Comparison of ENCODE assay signal across 1 cellular context in the genomic region with DNA sequence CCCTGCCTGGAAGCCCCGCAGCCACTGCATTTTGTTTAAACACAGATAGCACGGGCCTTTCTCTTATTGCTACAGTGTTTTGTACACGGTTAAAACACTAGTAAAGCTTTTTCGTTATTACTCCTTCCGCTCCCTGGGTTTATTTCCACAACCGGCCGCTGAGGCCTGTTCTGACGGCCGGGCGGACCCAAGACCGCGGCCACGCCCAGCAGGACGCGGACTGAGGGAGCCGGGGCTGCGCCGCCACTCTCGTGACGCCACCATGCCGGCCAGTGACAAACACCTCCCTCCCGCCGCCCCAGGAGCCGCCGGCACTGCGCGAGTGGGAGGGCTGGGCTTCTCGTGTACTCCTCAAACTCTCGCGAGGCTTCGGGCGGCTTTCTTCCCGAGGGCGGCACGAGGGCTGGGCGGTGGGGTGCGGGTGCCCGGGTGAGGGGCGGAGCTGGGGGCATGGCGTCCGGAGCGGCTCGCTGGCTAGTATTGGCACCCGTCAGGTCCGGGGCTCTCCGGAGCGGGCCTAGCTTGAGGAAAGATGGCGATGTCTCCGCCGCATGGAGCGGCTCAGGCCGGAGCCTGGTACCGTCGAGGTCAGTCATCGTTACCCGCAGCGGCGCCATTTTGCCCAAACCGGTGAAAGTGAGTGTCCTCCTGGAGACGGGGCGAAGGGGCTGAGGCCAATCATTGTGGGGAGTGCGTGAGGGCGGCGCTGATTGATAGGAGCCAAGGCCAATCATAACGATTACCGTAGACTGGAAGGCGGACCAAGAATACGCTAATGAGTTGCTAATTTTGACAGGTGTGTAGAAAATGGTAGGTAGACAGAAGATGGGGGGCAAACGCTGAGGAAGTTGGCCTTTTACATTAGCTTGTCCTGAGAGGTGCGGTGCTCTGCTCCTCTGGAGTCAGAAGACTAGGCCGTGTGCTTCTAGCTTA.
TF ChIP-seq lines count a peak whose summit lies in the region.

Gene SMDT1, plus strand, starts transcription at position 382 of the 933 bp plus-strand sequence. Its CDS starts 69 bp downstream, at position 451.

TF ChIP-seq in HEK293, 187 proteins besides CTCF, POLR2A, EP300 and RAD21 (continued from another document and continues in another):
- TF ChIP-seq, protein P1, sequence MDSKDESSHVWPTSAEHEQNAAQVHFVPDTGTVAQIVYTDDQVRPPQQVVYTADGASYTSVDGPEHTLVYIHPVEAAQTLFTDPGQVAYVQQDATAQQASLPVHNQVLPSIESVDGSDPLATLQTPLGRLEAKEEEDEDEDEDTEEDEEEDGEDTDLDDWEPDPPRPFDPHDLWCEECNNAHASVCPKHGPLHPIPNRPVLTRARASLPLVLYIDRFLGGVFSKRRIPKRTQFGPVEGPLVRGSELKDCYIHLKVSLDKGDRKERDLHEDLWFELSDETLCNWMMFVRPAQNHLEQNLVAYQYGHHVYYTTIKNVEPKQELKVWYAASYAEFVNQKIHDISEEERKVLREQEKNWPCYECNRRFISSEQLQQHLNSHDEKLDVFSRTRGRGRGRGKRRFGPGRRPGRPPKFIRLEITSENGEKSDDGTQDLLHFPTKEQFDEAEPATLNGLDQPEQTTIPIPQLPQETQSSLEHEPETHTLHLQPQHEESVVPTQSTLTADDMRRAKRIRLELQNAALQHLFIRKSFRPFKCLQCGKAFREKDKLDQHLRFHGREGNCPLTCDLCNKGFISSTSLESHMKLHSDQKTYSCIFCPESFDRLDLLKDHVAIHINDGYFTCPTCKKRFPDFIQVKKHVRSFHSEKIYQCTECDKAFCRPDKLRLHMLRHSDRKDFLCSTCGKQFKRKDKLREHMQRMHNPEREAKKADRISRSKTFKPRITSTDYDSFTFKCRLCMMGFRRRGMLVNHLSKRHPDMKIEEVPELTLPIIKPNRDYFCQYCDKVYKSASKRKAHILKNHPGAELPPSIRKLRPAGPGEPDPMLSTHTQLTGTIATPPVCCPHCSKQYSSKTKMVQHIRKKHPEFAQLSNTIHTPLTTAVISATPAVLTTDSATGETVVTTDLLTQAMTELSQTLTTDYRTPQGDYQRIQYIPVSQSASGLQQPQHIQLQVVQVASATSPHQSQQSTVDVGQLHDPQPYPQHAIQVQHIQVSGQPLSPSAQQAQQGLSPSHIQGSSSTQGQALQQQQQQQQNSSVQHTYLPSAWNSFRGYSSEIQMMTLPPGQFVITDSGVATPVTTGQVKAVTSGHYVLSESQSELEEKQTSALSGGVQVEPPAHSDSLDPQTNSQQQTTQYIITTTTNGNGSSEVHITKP (tag by site-specific recombination; IDR thresholded peaks at IDR 0.05) = peak; percentile 49; the same call in 1 of the 2 replicates
- TF ChIP-seq ZNF677 (tag by site-specific recombination; IDR thresholded peaks at IDR 0.05) = no peak
- TF ChIP-seq ZNF658 (tag by site-specific recombination; IDR thresholded peaks at IDR 0.05) = no peak
- TF ChIP-seq, protein P2, sequence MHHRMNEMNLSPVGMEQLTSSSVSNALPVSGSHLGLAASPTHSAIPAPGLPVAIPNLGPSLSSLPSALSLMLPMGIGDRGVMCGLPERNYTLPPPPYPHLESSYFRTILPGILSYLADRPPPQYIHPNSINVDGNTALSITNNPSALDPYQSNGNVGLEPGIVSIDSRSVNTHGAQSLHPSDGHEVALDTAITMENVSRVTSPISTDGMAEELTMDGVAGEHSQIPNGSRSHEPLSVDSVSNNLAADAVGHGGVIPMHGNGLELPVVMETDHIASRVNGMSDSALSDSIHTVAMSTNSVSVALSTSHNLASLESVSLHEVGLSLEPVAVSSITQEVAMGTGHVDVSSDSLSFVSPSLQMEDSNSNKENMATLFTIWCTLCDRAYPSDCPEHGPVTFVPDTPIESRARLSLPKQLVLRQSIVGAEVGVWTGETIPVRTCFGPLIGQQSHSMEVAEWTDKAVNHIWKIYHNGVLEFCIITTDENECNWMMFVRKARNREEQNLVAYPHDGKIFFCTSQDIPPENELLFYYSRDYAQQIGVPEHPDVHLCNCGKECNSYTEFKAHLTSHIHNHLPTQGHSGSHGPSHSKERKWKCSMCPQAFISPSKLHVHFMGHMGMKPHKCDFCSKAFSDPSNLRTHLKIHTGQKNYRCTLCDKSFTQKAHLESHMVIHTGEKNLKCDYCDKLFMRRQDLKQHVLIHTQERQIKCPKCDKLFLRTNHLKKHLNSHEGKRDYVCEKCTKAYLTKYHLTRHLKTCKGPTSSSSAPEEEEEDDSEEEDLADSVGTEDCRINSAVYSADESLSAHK (tag by site-specific recombination; IDR thresholded peaks at IDR 0.05) = no peak; the same call in 1 of the 2 replicates
- TF ChIP-seq IKZF3 (tag by site-specific recombination; IDR thresholded peaks at IDR 0.05) = no peak
- peak; percentile 79 for TF ChIP-seq GLIS1 (tag by site-specific recombination; IDR thresholded peaks at IDR 0.05)
- TF ChIP-seq KLF9 (tag by site-specific recombination; IDR thresholded peaks at IDR 0.05; ENCODE audit: low read depth) = peak; percentile 87
- TF ChIP-seq ZFP41 (tag by site-specific recombination; IDR thresholded peaks at IDR 0.05; ENCODE audit: borderline replicate concordance) = no peak
- peak; percentile 86 for TF ChIP-seq KLF7 (tag by site-specific recombination; IDR thresholded peaks at IDR 0.05; ENCODE audit: borderline replicate concordance)
- no peak for TF ChIP-seq RBAK (tag by site-specific recombination; IDR thresholded peaks at IDR 0.05)
- TF ChIP-seq ZNF530 (tag by site-specific recombination; IDR thresholded peaks at IDR 0.05; ENCODE audit: low read depth) = no peak
- no peak for TF ChIP-seq ZNF280D (tag by site-specific recombination; IDR thresholded peaks at IDR 0.05)
- TF ChIP-seq, protein P3, sequence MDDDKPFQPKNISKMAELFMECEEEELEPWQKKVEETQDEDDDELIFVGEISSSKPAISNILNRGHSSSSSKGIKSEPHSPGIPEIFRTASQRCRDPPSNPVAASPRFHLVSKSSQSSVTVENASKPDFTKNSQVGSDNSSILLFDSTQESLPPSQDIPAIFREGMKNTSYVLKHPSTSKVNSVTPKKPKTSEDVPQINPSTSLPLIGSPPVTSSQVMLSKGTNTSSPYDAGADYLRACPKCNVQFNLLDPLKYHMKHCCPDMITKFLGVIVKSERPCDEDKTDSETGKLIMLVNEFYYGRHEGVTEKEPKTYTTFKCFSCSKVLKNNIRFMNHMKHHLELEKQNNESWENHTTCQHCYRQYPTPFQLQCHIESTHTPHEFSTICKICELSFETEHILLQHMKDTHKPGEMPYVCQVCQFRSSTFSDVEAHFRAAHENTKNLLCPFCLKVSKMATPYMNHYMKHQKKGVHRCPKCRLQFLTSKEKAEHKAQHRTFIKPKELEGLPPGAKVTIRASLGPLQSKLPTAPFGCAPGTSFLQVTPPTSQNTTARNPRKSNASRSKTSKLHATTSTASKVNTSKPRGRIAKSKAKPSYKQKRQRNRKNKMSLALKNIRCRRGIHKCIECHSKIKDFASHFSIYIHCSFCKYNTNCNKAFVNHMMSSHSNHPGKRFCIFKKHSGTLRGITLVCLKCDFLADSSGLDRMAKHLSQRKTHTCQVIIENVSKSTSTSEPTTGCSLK (tag by site-specific recombination; IDR thresholded peaks at IDR 0.05) = no peak
- no peak for TF ChIP-seq ZNF623 (tag by site-specific recombination; IDR thresholded peaks at IDR 0.05)
- peak; percentile 98 for TF ChIP-seq YY1 (tag by site-specific recombination; IDR thresholded peaks at IDR 0.05)
- TF ChIP-seq SP7 (tag by site-specific recombination; IDR thresholded peaks at IDR 0.05) = peak; percentile 85; the same call in 1 of the 2 replicates
- TF ChIP-seq ZNF133 (tag by site-specific recombination; IDR thresholded peaks at IDR 0.05) = no peak
- TF ChIP-seq ZNF561 (tag by site-specific recombination; IDR thresholded peaks at IDR 0.05; ENCODE audit: borderline replicate concordance) = no peak
- TF ChIP-seq GLI4 (tag by site-specific recombination; IDR thresholded peaks at IDR 0.05) = no peak
- TF ChIP-seq, protein P4, sequence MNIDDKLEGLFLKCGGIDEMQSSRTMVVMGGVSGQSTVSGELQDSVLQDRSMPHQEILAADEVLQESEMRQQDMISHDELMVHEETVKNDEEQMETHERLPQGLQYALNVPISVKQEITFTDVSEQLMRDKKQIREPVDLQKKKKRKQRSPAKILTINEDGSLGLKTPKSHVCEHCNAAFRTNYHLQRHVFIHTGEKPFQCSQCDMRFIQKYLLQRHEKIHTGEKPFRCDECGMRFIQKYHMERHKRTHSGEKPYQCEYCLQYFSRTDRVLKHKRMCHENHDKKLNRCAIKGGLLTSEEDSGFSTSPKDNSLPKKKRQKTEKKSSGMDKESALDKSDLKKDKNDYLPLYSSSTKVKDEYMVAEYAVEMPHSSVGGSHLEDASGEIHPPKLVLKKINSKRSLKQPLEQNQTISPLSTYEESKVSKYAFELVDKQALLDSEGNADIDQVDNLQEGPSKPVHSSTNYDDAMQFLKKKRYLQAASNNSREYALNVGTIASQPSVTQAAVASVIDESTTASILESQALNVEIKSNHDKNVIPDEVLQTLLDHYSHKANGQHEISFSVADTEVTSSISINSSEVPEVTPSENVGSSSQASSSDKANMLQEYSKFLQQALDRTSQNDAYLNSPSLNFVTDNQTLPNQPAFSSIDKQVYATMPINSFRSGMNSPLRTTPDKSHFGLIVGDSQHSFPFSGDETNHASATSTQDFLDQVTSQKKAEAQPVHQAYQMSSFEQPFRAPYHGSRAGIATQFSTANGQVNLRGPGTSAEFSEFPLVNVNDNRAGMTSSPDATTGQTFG (tag by site-specific recombination; IDR thresholded peaks at IDR 0.05; ENCODE audit: borderline replicate concordance) = no peak
- no peak for TF ChIP-seq ZNF510 (tag by site-specific recombination; IDR thresholded peaks at IDR 0.05; ENCODE audit: insufficient replicate concordance)
- TF ChIP-seq ZFP37 (tag by site-specific recombination; IDR thresholded peaks at IDR 0.05) = no peak
- TF ChIP-seq, protein P5, sequence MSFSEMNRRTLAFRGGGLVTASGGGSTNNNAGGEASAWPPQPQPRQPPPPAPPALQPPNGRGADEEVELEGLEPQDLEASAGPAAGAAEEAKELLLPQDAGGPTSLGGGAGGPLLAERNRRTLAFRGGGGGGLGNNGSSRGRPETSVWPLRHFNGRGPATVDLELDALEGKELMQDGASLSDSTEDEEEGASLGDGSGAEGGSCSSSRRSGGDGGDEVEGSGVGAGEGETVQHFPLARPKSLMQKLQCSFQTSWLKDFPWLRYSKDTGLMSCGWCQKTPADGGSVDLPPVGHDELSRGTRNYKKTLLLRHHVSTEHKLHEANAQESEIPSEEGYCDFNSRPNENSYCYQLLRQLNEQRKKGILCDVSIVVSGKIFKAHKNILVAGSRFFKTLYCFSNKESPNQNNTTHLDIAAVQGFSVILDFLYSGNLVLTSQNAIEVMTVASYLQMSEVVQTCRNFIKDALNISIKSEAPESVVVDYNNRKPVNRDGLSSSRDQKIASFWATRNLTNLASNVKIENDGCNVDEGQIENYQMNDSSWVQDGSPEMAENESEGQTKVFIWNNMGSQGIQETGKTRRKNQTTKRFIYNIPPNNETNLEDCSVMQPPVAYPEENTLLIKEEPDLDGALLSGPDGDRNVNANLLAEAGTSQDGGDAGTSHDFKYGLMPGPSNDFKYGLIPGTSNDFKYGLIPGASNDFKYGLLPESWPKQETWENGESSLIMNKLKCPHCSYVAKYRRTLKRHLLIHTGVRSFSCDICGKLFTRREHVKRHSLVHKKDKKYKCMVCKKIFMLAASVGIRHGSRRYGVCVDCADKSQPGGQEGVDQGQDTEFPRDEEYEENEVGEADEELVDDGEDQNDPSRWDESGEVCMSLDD (tag by site-specific recombination; IDR thresholded peaks at IDR 0.05) = peak; percentile 98
- TF ChIP-seq, protein P6, sequence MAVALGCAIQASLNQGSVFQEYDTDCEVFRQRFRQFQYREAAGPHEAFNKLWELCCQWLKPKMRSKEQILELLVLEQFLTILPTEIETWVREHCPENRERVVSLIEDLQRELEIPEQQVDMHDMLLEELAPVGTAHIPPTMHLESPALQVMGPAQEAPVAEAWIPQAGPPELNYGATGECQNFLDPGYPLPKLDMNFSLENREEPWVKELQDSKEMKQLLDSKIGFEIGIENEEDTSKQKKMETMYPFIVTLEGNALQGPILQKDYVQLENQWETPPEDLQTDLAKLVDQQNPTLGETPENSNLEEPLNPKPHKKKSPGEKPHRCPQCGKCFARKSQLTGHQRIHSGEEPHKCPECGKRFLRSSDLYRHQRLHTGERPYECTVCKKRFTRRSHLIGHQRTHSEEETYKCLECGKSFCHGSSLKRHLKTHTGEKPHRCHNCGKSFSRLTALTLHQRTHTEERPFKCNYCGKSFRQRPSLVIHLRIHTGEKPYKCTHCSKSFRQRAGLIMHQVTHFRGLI (tag by site-specific recombination; IDR thresholded peaks at IDR 0.05) = 0 out of 2 replicates have a peak, but pooled peaks have one; percentile 31
- TF ChIP-seq ZNF596 (tag by site-specific recombination; IDR thresholded peaks at IDR 0.05) = no peak
- TF ChIP-seq ZNF324 (tag by site-specific recombination; IDR thresholded peaks at IDR 0.05) = peak; percentile 88
- TF ChIP-seq ZNF416 (tag by site-specific recombination; IDR thresholded peaks at IDR 0.05) = no peak
- TF ChIP-seq ZNF571 (tag by site-specific recombination; IDR thresholded peaks at IDR 0.05) = no peak
- TF ChIP-seq ZNF248 (tag by site-specific recombination; IDR thresholded peaks at IDR 0.05) = no peak
- TF ChIP-seq ZNF610 (tag by site-specific recombination; IDR thresholded peaks at IDR 0.05; ENCODE audit: borderline replicate concordance) = peak; percentile 88; the same call in 1 of the 2 replicates
- peak; percentile 79 for TF ChIP-seq ZNF398 (tag by site-specific recombination; IDR thresholded peaks at IDR 0.05)
